Comparison of ENCODE assay signal across 1 cellular context in genomic region chr15:44735482-44736260, GRCh38.
A peak's percentile ranks its signal among the peaks of the same experiment; 100 is the strongest.
TF ChIP-seq lines count a peak whose summit lies in the region.

No MANE protein-coding gene starts in this region.

TF ChIP-seq in K562, 482 proteins besides CTCF, POLR2A, EP300 and RAD21 (continued from another document and continues in another):
- TF ChIP-seq NR0B1 (IDR thresholded peaks at IDR 0.05; ENCODE audit: partially characterized antibody) (no peak), RNF2 (IDR thresholded peaks at IDR 0.05) (no peak), YY1 (IDR thresholded peaks at IDR 0.05; ENCODE audit: borderline replicate concordance in 1 of 3, control insufficient read depth in 1 of 3, extremely low read depth in 1 of 3, insufficient read depth in 3 of 3, insufficient read length in 1 of 3, insufficient replicate concordance in 2 of 3, low read depth in 1 of 3, low read length in 2 of 3) (peak in 1 of 3 experiments; percentile 37), ZNF407 (IDR thresholded peaks at IDR 0.05; ENCODE audit: low read depth) (0 out of 2 replicates have a peak, but pooled peaks have one; percentile 0), PTBP1 (IDR thresholded peaks at IDR 0.05; ENCODE audit: low read depth, low read length) (no peak), RBM39 (optimal IDR thresholded peaks at IDR 0.05; ENCODE audit: low read depth, low read length) (no peak), SMAD3 (CRISPR knock-in tag; conservative IDR thresholded peaks at IDR 0.05) (no peak), TAF7 (tag; IDR thresholded peaks at IDR 0.05) (peak; percentile 33; the same call in 1 of the 2 replicates), KLF1 (tag; IDR thresholded peaks at IDR 0.05) (no peak), FOSL1 (tag; conservative IDR thresholded peaks at IDR 0.05) (0 out of 2 replicates have a peak, but pooled peaks have one; percentile 22), IRF2 (CRISPR knock-in tag; IDR thresholded peaks at IDR 0.05) (no peak), EWSR1 (IDR thresholded peaks at IDR 0.05; ENCODE audit: borderline replicate concordance, low read depth, partially characterized antibody) (no peak), TRIM24 (IDR thresholded peaks at IDR 0.05) (peak in 1 of 2 experiments; percentile 29; a peak in 1 of 4 replicates), REST (CRISPR knock-in tag; IDR thresholded peaks at IDR 0.05; ENCODE audit: low read depth) (no peak), NBN (IDR thresholded peaks at IDR 0.05; ENCODE audit: low read depth) (no peak), JUNB (CRISPR knock-in tag; conservative IDR thresholded peaks at IDR 0.05) (no peak), SIN3B (IDR thresholded peaks at IDR 0.05; ENCODE audit: low read depth) (no peak), PPARD (CRISPR knock-in tag; IDR thresholded peaks at IDR 0.05) (no peak), CSDE1 (IDR thresholded peaks at IDR 0.05) (0 out of 4 replicates have a peak, but pooled peaks of 1 of the 2 experiments have one; percentile 31), ZNF655 (CRISPR knock-in tag; IDR thresholded peaks at IDR 0.05) (no peak), ZNF277 (CRISPR knock-in tag; IDR thresholded peaks at IDR 0.05; ENCODE audit: borderline replicate concordance) (no peak), FOXM1 (IDR thresholded peaks at IDR 0.05; ENCODE audit: low read depth) (no peak), FOXM1 (CRISPR knock-in tag; IDR thresholded peaks at IDR 0.05; ENCODE audit: low read depth) (no peak), MTA2 (IDR thresholded peaks at IDR 0.05; ENCODE audit: low read depth) (no peak), TAL1 (IDR thresholded peaks at IDR 0.05) (no peak), MTF1 (CRISPR knock-in tag; IDR thresholded peaks at IDR 0.05; ENCODE audit: borderline replicate concordance) (no peak)
- TF ChIP-seq, protein P1, sequence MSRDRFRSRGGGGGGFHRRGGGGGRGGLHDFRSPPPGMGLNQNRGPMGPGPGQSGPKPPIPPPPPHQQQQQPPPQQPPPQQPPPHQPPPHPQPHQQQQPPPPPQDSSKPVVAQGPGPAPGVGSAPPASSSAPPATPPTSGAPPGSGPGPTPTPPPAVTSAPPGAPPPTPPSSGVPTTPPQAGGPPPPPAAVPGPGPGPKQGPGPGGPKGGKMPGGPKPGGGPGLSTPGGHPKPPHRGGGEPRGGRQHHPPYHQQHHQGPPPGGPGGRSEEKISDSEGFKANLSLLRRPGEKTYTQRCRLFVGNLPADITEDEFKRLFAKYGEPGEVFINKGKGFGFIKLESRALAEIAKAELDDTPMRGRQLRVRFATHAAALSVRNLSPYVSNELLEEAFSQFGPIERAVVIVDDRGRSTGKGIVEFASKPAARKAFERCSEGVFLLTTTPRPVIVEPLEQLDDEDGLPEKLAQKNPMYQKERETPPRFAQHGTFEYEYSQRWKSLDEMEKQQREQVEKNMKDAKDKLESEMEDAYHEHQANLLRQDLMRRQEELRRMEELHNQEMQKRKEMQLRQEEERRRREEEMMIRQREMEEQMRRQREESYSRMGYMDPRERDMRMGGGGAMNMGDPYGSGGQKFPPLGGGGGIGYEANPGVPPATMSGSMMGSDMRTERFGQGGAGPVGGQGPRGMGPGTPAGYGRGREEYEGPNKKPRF (IDR thresholded peaks at IDR 0.05; ENCODE audit: low read depth, low read length): no peak
- TF ChIP-seq, protein P2, sequence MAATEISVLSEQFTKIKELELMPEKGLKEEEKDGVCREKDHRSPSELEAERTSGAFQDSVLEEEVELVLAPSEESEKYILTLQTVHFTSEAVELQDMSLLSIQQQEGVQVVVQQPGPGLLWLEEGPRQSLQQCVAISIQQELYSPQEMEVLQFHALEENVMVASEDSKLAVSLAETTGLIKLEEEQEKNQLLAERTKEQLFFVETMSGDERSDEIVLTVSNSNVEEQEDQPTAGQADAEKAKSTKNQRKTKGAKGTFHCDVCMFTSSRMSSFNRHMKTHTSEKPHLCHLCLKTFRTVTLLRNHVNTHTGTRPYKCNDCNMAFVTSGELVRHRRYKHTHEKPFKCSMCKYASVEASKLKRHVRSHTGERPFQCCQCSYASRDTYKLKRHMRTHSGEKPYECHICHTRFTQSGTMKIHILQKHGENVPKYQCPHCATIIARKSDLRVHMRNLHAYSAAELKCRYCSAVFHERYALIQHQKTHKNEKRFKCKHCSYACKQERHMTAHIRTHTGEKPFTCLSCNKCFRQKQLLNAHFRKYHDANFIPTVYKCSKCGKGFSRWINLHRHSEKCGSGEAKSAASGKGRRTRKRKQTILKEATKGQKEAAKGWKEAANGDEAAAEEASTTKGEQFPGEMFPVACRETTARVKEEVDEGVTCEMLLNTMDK (IDR thresholded peaks at IDR 0.05; ENCODE audit: borderline replicate concordance, insufficient read depth, low read depth, low read length, poor library complexity, severe bottlenecking): no peak
